Comparison of ENCODE assay signal across 15 cellular contexts in genomic region chr10:59064759-59065498, GRCh38.
DNase-seq lines count a peak whose midpoint lies in the region; TF ChIP-seq lines count a peak whose summit lies in the region.
"Had no signal": no experiment of that assay in that cellular context is flagged by ENCODE, and none has a peak within 500 bp of the region (broad histone marks: within the 10 kb centered on the region; RNA-seq: fewer than 3 reads in every experiment).

No MANE protein-coding gene starts in this region.

- in situ Hi-C loops in brain microvascular endothelial cell (cut with HindIII; ENCODE audit: low pct_ligation_motif_present, low sequenced_read_pairs): no loop called here

- H3K4me3 ChIP-seq in BE2C (ENCODE audit: low read depth, low read length): no peak overlapping the region
- no peak overlapping the region for H3K4me3 ChIP-seq in brain microvascular endothelial cell (ENCODE audit: low read depth, low read length)

- H3K36me3 ChIP-seq in BE2C (no peaks in the 10 kb centered on the region), brain microvascular endothelial cell (replicated peaks) (no peaks in the 10 kb centered on the region)

- peaks cover 43% of the 10 kb centered on the region for H3K4me1 ChIP-seq in BE2C

- TF ChIP-seq CTCF in BE2C (IDR thresholded peaks at IDR 0.05; ENCODE audit: low read depth, low read length): no peak
- TF ChIP-seq CTCF in brain microvascular endothelial cell (IDR thresholded peaks at IDR 0.05; ENCODE audit: low read depth, low read length, missing control alignments): no peak

- H3K27me3 ChIP-seq in BE2C (no peaks in the 10 kb centered on the region), brain microvascular endothelial cell (replicated peaks) (no peaks in the 10 kb centered on the region)

- H3K27ac ChIP-seq in brain microvascular endothelial cell: no peak overlapping the region

- peak; percentile 8 for DNase-seq in BE2C
- peak; percentile 12 for DNase-seq in SK-N-DZ (ENCODE audit: low spot score)
- DNase-seq in left kidney (ENCODE audit: low read depth, low spot score): peak; percentile 4
- peak; percentile 26 for DNase-seq in retina
- DNase-seq in brain microvascular endothelial cell: no peak
- DNase-seq in activated effector memory CD4-positive, alpha-beta T cell treated with anti-CD3 and anti-CD28 coated beads, Interleukin-2, amount 50 U/mL, for 16 hours: no peak
- DNase-seq in activated CD8-positive, alpha-beta memory T cell treated with anti-CD3 and anti-CD28 coated beads, Interleukin-2, amount 50 U/mL, for 4 hours: no peak
- DNase-seq: DMS53, H9, NCI-H1092, NCI-H146, NCI-H2081 treated with DMSO at 0.1 percent for 48 hours, NCI-H345, NCI-H526, SHP77 had no signal

- no peaks in the 10 kb centered on the region for H3K9me3 ChIP-seq in BE2C

Comparison
In these comparisons a context has a peak if more than half of its experiments do, and no peak if none do; other contexts are left out.
1. DNase-seq: peak in BE2C (single experiment), SK-N-DZ (single experiment), left kidney (single experiment) and retina (single experiment); none in brain microvascular endothelial cell (single experiment), activated effector memory CD4-positive, alpha-beta T cell treated with anti-CD3 and anti-CD28 coated beads, Interleukin-2, amount 50 U/mL, for 16 hours (single experiment) and activated CD8-positive, alpha-beta memory T cell treated with anti-CD3 and anti-CD28 coated beads, Interleukin-2, amount 50 U/mL, for 4 hours (single experiment).